In genomic region chr4:176792348-176793059, GRCh38 we compare ENCODE assay signal across 8 cellular contexts. TPM values are rescaled to one million over a fixed set of nuclear protein-coding genes. Genes with fewer than 3 reads are reported as not detected.
DNase-seq lines count a peak whose midpoint lies in the region; ATAC-seq and TF ChIP-seq lines count a peak whose summit lies in the region.

Gene VEGFC (minus strand): TSS chr4:176792922. CDS start chr4:176792311, 611 bp downstream.

- H3K36me3 ChIP-seq in right atrium auricular region (no peaks in the 10 kb centered on the region), prostate gland (no peaks in the 10 kb centered on the region)

- peak; percentile 88 for ATAC-seq in HG02678 (IDR thresholded peaks at IDR 0.05; ENCODE audit: unreplicated experiment)

- H3K9me3 ChIP-seq in right atrium auricular region (no peaks in the 10 kb centered on the region), prostate gland (no peaks in the 10 kb centered on the region)

- intact Hi-C loops in activated naive CD4-positive, alpha-beta T cell treated with anti-CD3 and anti-CD28 coated beads for 36 hours (cut with micrococcal nuclease): loop anchor here (2.0 to 10.0 kb wide), 3 partner anchors 58 to 416 kb away; no protein-coding TSS in a partner anchor
- intact Hi-C loops in prostate gland (cut with DNase I): loop anchor here (5.0 kb wide), 1 partner anchor 415 kb away; no protein-coding TSS in a partner anchor

- peak in 1 of 2 donors; percentile 36 for TF ChIP-seq CTCF in right atrium auricular region (IDR thresholded peaks at IDR 0.05)
- TF ChIP-seq CTCF in prostate gland (IDR thresholded peaks at IDR 0.05): peak in 1 of 4 experiments; percentile 14

- CTCF ChIA-PET in activated naive CD4-positive, alpha-beta T cell treated with anti-CD3 and anti-CD28 coated beads for 36 hours (lab: Charles Lee): interaction anchor here (1.1 to 1.3 kb wide), 2 partner anchors 255 to 552 kb away, joined by 4 read pairs; no protein-coding TSS in a partner anchor

- H3K4me3 ChIP-seq in right atrium auricular region (peak within 1 kb of the TSS; percentile 53 to 58), prostate gland (peak within 1 kb of the TSS; percentile 61 to 66)

- WGBS in prostate gland: 0% methylated on average over 29 of the region's 89 CpGs

- H3K4me1 Mint-ChIP-seq in activated naive CD4-positive, alpha-beta T cell treated with anti-CD3 and anti-CD28 coated beads for 36 hours (ENCODE audit: low read depth): peaks cover 5% of the 10 kb centered on the region

- H3K27ac Mint-ChIP-seq in activated naive CD4-positive, alpha-beta T cell treated with anti-CD3 and anti-CD28 coated beads for 36 hours: no peak within 1 kb of the TSS

- H3K36me3 Mint-ChIP-seq in activated naive CD4-positive, alpha-beta T cell treated with anti-CD3 and anti-CD28 coated beads for 36 hours (ENCODE audit: low read depth): no peaks in the 10 kb centered on the region

- DNase-seq in activated naive CD4-positive, alpha-beta T cell treated with anti-CD3 and anti-CD28 coated beads for 36 hours: peak; percentile 20
- no peak for DNase-seq in activated naive CD4-positive, alpha-beta T cell treated with Interleukin-2 at 50 U/mL for 16 hours
- DNase-seq in NCI-H2171 treated with DMSO at 0.1 percent for 48 hours (lab: John Stamatoyannopoulos, UW) (peak; percentile 0), amygdala (lab: John Stamatoyannopoulos, UW) (peak in 36 of 56 donors; percentile 1 to 61 (median 23)), right atrium auricular region (ENCODE audit: low spot score) (no peak), prostate gland (ENCODE audit: low spot score) (peak; percentile 59), NCI-H187 treated with DMSO at 0.1 percent for 48 hours (lab: John Stamatoyannopoulos, UW) (no peak)

- peaks cover 0 to 12% of the 10 kb centered on the region in 2 donors for H3K4me1 ChIP-seq in right atrium auricular region
- H3K4me1 ChIP-seq in prostate gland (replicated peaks): no peaks in the 10 kb centered on the region

- H3K27me3 ChIP-seq in right atrium auricular region (no peaks in the 10 kb centered on the region), prostate gland (replicated peaks; ENCODE audit: insufficient read depth) (no peaks in the 10 kb centered on the region)

- peak within 1 kb of the TSS; percentile 30 for H3K4me3 Mint-ChIP-seq in activated naive CD4-positive, alpha-beta T cell treated with anti-CD3 and anti-CD28 coated beads for 36 hours

- H3K27ac ChIP-seq in right atrium auricular region (peak within 1 kb of the TSS; percentile 52 to 76), prostate gland (peak within 1 kb of the TSS; percentile 65 to 70)

- no peak for TF ChIP-seq POLR2A in prostate gland (IDR thresholded peaks at IDR 0.05)

- H3K9me3 Mint-ChIP-seq in activated naive CD4-positive, alpha-beta T cell treated with anti-CD3 and anti-CD28 coated beads for 36 hours: peaks cover 2% of the 10 kb centered on the region

- peaks cover 52% of the 10 kb centered on the region for H3K27me3 Mint-ChIP-seq in activated naive CD4-positive, alpha-beta T cell treated with anti-CD3 and anti-CD28 coated beads for 36 hours (ENCODE audit: low read depth)

RNA-seq across cellular contexts. Expression of gene VEGFC, which starts in this region (rescaled TPM):
- total RNA-seq in activated naive CD4-positive, alpha-beta T cell treated with anti-CD3 and anti-CD28 coated beads for 36 hours: not detected
- total RNA-seq in right atrium auricular region (1 to 10 TPM; 6.4 to 8.6 TPM), prostate gland (1 to 10 TPM; 4.0 to 7.0 TPM)

Comparison
In these comparisons a context has a peak if more than half of its experiments do, and no peak if none do; other contexts are left out.
1. RNA of gene VEGFC (total RNA-seq): 6.4 to 8.6 TPM in right atrium auricular region and 4.0 to 7.0 TPM in prostate gland; not detected in activated naive CD4-positive, alpha-beta T cell treated with anti-CD3 and anti-CD28 coated beads for 36 hours; every median in the first group is over 4 times any median in the second.
2. Peak in DNase-seq in activated naive CD4-positive, alpha-beta T cell treated with anti-CD3 and anti-CD28 coated beads for 36 hours; RNA of the gene not detected or under 1 TPM.
3. DNase-seq: peak in NCI-H2171 treated with DMSO at 0.1 percent for 48 hours (single experiment), amygdala (36 of 56) and prostate gland (single experiment); none in activated naive CD4-positive, alpha-beta T cell treated with Interleukin-2 at 50 U/mL for 16 hours (single experiment), right atrium auricular region (single experiment) and NCI-H187 treated with DMSO at 0.1 percent for 48 hours (single experiment).